ENCODE assay signal across 8 cellular contexts in genomic region chr7:151249034-151249731, GRCh38. TPM values are rescaled to one million over a fixed set of nuclear protein-coding genes. Genes with fewer than 3 reads are reported as not detected.
A peak's percentile ranks its signal among the peaks of the same experiment; 100 is the strongest.
DNase-seq lines count a peak whose midpoint lies in the region; ATAC-seq and TF ChIP-seq lines count a peak whose summit lies in the region.

No MANE protein-coding gene starts in this region.

- no peak overlapping the region for H2AFZ ChIP-seq in DND-41 (ENCODE audit: low read depth, low read length)

- H3K9me3 ChIP-seq in DND-41 (ENCODE audit: insufficient read depth, low read length, severe bottlenecking), result no peaks in the 10 kb centered on the region

- H3K36me3 ChIP-seq in DND-41 (ENCODE audit: insufficient read depth, low read length), result no peaks in the 10 kb centered on the region

- H3K27me3 ChIP-seq in DND-41 (ENCODE audit: insufficient read depth, low read length, poor library complexity), result peaks cover 97% of the 10 kb centered on the region

- H3K79me2 ChIP-seq in DND-41 (ENCODE audit: insufficient read depth, low read length), result no peaks in the 10 kb centered on the region

- H3K4me2 ChIP-seq in DND-41 (ENCODE audit: insufficient read depth, low read length), result peak overlapping the region; percentile 80; the same call in 1 of the 2 replicates

- no peak overlapping the region for H3K27ac Mint-ChIP-seq in activated naive CD8-positive, alpha-beta T cell treated with anti-CD3 and anti-CD28 coated beads, Interleukin-2, amount 10 ng/mL, durations not matched to agents 7 days and 5 days

- no peak overlapping the region for H3K9ac ChIP-seq in DND-41 (ENCODE audit: low read depth, low read length)

- DNase-seq in DND-41 (no peak), MV-4-11 (lab: John Stamatoyannopoulos, UW) (peak; percentile 75), head of caudate nucleus (peak in 24 of 42 donors; percentile 30 to 73 (median 47)), nucleus accumbens (lab: John Stamatoyannopoulos, UW) (peak in 34 of 56 donors; percentile 30 to 73 (median 52)), NCI-H187 treated with DMSO at 0.1 percent for 48 hours (lab: John Stamatoyannopoulos, UW) (no peak)
- DNase-seq in activated naive CD8-positive, alpha-beta T cell treated with anti-CD3 and anti-CD28 coated beads, Interleukin-2, amount 10 ng/mL, durations not matched to agents 7 days and 5 days, result peak; percentile 52

- H3K4me3 ChIP-seq in DND-41 (ENCODE audit: low read depth in 1 of 2, low read length in 2 of 2), result no peak overlapping the region

- POLR2A ChIA-PET in activated naive CD8-positive, alpha-beta T cell treated with anti-CD3 and anti-CD28 coated beads, Interleukin-2, amount 10 ng/mL, durations not matched to agents 7 days and 5 days (lab: Charles Lee), result no interaction called here

- H4K20me1 ChIP-seq in DND-41 (ENCODE audit: insufficient read depth, low read length), result peaks cover 27% of the 10 kb centered on the region

- H3K4me3 Mint-ChIP-seq in activated naive CD8-positive, alpha-beta T cell treated with anti-CD3 and anti-CD28 coated beads, Interleukin-2, amount 10 ng/mL, durations not matched to agents 7 days and 5 days, result peak overlapping the region; percentile 44

- peaks cover 67% of the 10 kb centered on the region for H3K27me3 Mint-ChIP-seq in activated naive CD8-positive, alpha-beta T cell treated with anti-CD3 and anti-CD28 coated beads, Interleukin-2, amount 10 ng/mL, durations not matched to agents 7 days and 5 days

- intact Hi-C loops in head of caudate nucleus (cut with DNase I), result loop anchor here (10.0 kb wide), 1 partner anchor 56 kb away; no protein-coding TSS in a partner anchor

- H3K36me3 Mint-ChIP-seq in activated naive CD8-positive, alpha-beta T cell treated with anti-CD3 and anti-CD28 coated beads, Interleukin-2, amount 10 ng/mL, durations not matched to agents 7 days and 5 days, result no peaks in the 10 kb centered on the region

- H3K9me3 Mint-ChIP-seq in activated naive CD8-positive, alpha-beta T cell treated with anti-CD3 and anti-CD28 coated beads, Interleukin-2, amount 10 ng/mL, durations not matched to agents 7 days and 5 days, result no peaks in the 10 kb centered on the region

- H3K27ac ChIP-seq in DND-41 (ENCODE audit: low read length), result no peak overlapping the region

- no peak for TF ChIP-seq CTCF in DND-41 (IDR thresholded peaks at IDR 0.05; ENCODE audit: borderline replicate concordance, extremely low read depth, low read length, poor library complexity, severe bottlenecking)

- H3K4me1 ChIP-seq in DND-41 (ENCODE audit: insufficient read depth, low read length), result peaks cover 46% of the 10 kb centered on the region

- no peak for ATAC-seq in DND-41 (ENCODE audit: insufficient read depth, low read depth)
- no peak for ATAC-seq in activated naive CD8-positive, alpha-beta T cell treated with anti-CD3 and anti-CD28 coated beads, Interleukin-2, amount 10 ng/mL, durations not matched to agents 7 days and 5 days (ENCODE audit: low read depth)
- ATAC-seq in HG03159 (IDR thresholded peaks at IDR 0.05; ENCODE audit: unreplicated experiment), result no peak
- no peak for ATAC-seq in HG02678 (IDR thresholded peaks at IDR 0.05; ENCODE audit: unreplicated experiment)

- peaks cover 17% of the 10 kb centered on the region for H3K4me1 Mint-ChIP-seq in activated naive CD8-positive, alpha-beta T cell treated with anti-CD3 and anti-CD28 coated beads, Interleukin-2, amount 10 ng/mL, durations not matched to agents 7 days and 5 days

RNA-seq across cellular contexts. Expression of gene SMARCD3, which starts 0.7 kb away (rescaled TPM):
- 10 to 100 TPM in 1 of 2 experiments, 1 to 10 TPM in 1; 7.8 to 12.6 TPM for total RNA-seq in activated naive CD8-positive, alpha-beta T cell treated with anti-CD3 and anti-CD28 coated beads, Interleukin-2, amount 10 ng/mL, durations not matched to agents 7 days and 5 days

RNA-seq across cellular contexts. Expression of gene CHPF2, which starts 16.9 kb away (rescaled TPM):
- total RNA-seq in activated naive CD8-positive, alpha-beta T cell treated with anti-CD3 and anti-CD28 coated beads, Interleukin-2, amount 10 ng/mL, durations not matched to agents 7 days and 5 days, result 10 to 100 TPM; 44.3 to 48.4 TPM

RNA-seq across cellular contexts. Expression of gene ABCF2, which starts 22.2 kb away (rescaled TPM):
- total RNA-seq in activated naive CD8-positive, alpha-beta T cell treated with anti-CD3 and anti-CD28 coated beads, Interleukin-2, amount 10 ng/mL, durations not matched to agents 7 days and 5 days, result 10 to 100 TPM; 29.5 to 31.2 TPM

RNA-seq across cellular contexts. Expression of gene H2BK1, which starts 38.9 kb away (rescaled TPM):
- 1 to 10 TPM; 1.6 to 2.2 TPM for total RNA-seq in activated naive CD8-positive, alpha-beta T cell treated with anti-CD3 and anti-CD28 coated beads, Interleukin-2, amount 10 ng/mL, durations not matched to agents 7 days and 5 days

Comparison
In these comparisons a context has a peak if more than half of its experiments do, and no peak if none do; other contexts are left out.
1. DNase-seq: peak in MV-4-11 (single experiment), activated naive CD8-positive, alpha-beta T cell treated with anti-CD3 and anti-CD28 coated beads, Interleukin-2, amount 10 ng/mL, durations not matched to agents 7 days and 5 days (single experiment), head of caudate nucleus (24 of 42) and nucleus accumbens (34 of 56); none in DND-41 (single experiment) and NCI-H187 treated with DMSO at 0.1 percent for 48 hours (single experiment).